Comparison of ENCODE assay signal across 13 cellular contexts in genomic region chr6:53044071-53044470, GRCh38. TPM values are rescaled to one million over a fixed set of nuclear protein-coding genes. Genes with fewer than 3 reads are reported as not detected.
A peak's percentile ranks its signal among the peaks of the same experiment; 100 is the strongest.
DNase-seq lines count a peak whose midpoint lies in the region; ATAC-seq, FAIRE-seq and TF ChIP-seq lines count a peak whose summit lies in the region.
"Had no signal": no experiment of that assay in that cellular context is flagged by ENCODE, and none has a peak within 500 bp of the region (broad histone marks: within the 10 kb centered on the region; RNA-seq: fewer than 3 reads in every experiment).

No MANE protein-coding gene starts in this region.

- H3K9me3 ChIP-seq in cardiac muscle cell (ENCODE audit: low read depth) (no peaks in the 10 kb centered on the region), K562 (replicated peaks; ENCODE audit: control insufficient read depth, insufficient read depth, low read depth, low read length) (no peaks in the 10 kb centered on the region)
- H3K9me3 ChIP-seq: breast epithelium had no signal

- TF ChIP-seq RAD21 in K562 (CRISPR knock-in tag; conservative IDR thresholded peaks at IDR 0.05 in 1 of 2, IDR thresholded peaks at IDR 0.05 in 1 of 2), result no peak

- no peak overlapping the region for H3K4me3 Mint-ChIP-seq in type B pancreatic cell
- H3K4me3 Mint-ChIP-seq: nephron had no signal

- peak; percentile 56 to 65 for DNase-seq in cardiac muscle cell (ENCODE audit: low read depth in 1 of 2, low spot score in 1 of 2)
- DNase-seq in Right ventricle myocardium inferior (ENCODE audit: missing footprints), result no peak
- no peak for DNase-seq in K562 (ENCODE audit: extremely low read depth in 1 of 4, low spot score in 3 of 4)
- no peak for DNase-seq in type B pancreatic cell (ENCODE audit: extremely low spot score, unreplicated experiment)
- DNase-seq in urothelium cell line (ENCODE audit: low spot score), result no peak
- DNase-seq in activated CD8-positive, alpha-beta memory T cell treated with anti-CD3 and anti-CD28 coated beads for 24 hours, result no peak
- DNase-seq in NCI-H345 treated with DMSO at 0.1 percent for 48 hours (lab: John Stamatoyannopoulos, UW; ENCODE audit: unreplicated experiment), result no peak
- DNase-seq: activated CD8-positive, alpha-beta memory T cell treated with anti-CD3 and anti-CD28 coated beads, Interleukin-2, amount 50 U/mL, for 48 hours; NCI-H526; stimulated activated CD4-positive, alpha-beta T cell treated with anti-CD3 and anti-CD28 coated beads, Interleukin-4, amount 100 ng/mL, for 1 hour had no signal

- peaks cover 12% of the 10 kb centered on the region for H3K36me3 ChIP-seq in cardiac muscle cell
- H3K36me3 ChIP-seq in K562 (ENCODE audit: control insufficient read depth, insufficient read depth, low read length), result peaks cover 13% of the 10 kb centered on the region; the same call in 1 of the 3 replicates

- H3K79me2 ChIP-seq in K562 (ENCODE audit: control insufficient read depth, insufficient read depth, low read length), result no peaks in the 10 kb centered on the region

- H3K9me1 ChIP-seq in K562 (ENCODE audit: control insufficient read depth, insufficient read depth, low read length), result no peaks in the 10 kb centered on the region

- H3K4me2 ChIP-seq in K562 (ENCODE audit: insufficient read depth, low read length), result no peak overlapping the region

- CTCF ChIA-PET in K562 (lab: Yijun Ruan, JAX; ENCODE audit: low intra/inter-chr PET ratio), result no interaction called here

- H3K27me3 Mint-ChIP-seq in type B pancreatic cell, result no peaks in the 10 kb centered on the region

- peak; percentile 48 for FAIRE-seq in K562 (lab: Jason Lieb, UNC)
- FAIRE-seq in islet of Langerhans (lab: Jason Lieb, UNC), result peak; percentile 58
- FAIRE-seq in urothelium cell line (lab: Jason Lieb, UNC), result no peak

- no peak overlapping the region for H3K9ac ChIP-seq in K562 (ENCODE audit: insufficient read depth in 1 of 2, low read depth in 2 of 2, low read length in 2 of 2)

- intact Hi-C loops in Right ventricle myocardium inferior (cut with DNase I) (loop anchor here (5.0 kb wide), 1 partner anchor 47 kb away; the partner anchor contains the start of gene GSTA4), K562 (cut with micrococcal nuclease) (no loop called here)

- H3K27ac Mint-ChIP-seq in type B pancreatic cell, result peak overlapping the region; percentile 62
- H3K27ac Mint-ChIP-seq: nephron had no signal

- no TSS peak for BruUV-seq in K562 (replicated peaks; lab: Mats Ljungman, UMichigan)

- H3K9me3 Mint-ChIP-seq in type B pancreatic cell, result no peaks in the 10 kb centered on the region
- H3K9me3 Mint-ChIP-seq: nephron had no signal

- peaks cover 33% of the 10 kb centered on the region for H3K36me3 Mint-ChIP-seq in type B pancreatic cell

- TF ChIP-seq POLR2A in K562 (conservative IDR thresholded peaks at IDR 0.05), result no peak

- H3K27ac ChIP-seq in cardiac muscle cell, result peak overlapping the region; percentile 66
- no peak overlapping the region for H3K27ac ChIP-seq in K562 (ENCODE audit: extremely low read depth, low read depth, low read length)
- H3K27ac ChIP-seq: breast epithelium had no signal

- H3K4me1 Mint-ChIP-seq in type B pancreatic cell (ENCODE audit: unreplicated experiment), result peaks cover 22% of the 10 kb centered on the region

- no peak overlapping the region for H3K4me3 ChIP-seq in cardiac muscle cell
- H3K4me3 ChIP-seq in K562, result no peak overlapping the region
- H3K4me3 ChIP-seq: breast epithelium had no signal

- H3K27me3 ChIP-seq in cardiac muscle cell, result no peaks in the 10 kb centered on the region
- no peaks in the 10 kb centered on the region for H3K27me3 ChIP-seq in K562 (ENCODE audit: control insufficient read depth in 2 of 2, insufficient read depth in 2 of 2, low read length in 2 of 2)
- H3K27me3 ChIP-seq: breast epithelium had no signal

- no peak for TF ChIP-seq EP300 in K562 (IDR thresholded peaks at IDR 0.05; ENCODE audit: low read length)

- 24% methylated on average over 4 of the region's 4 CpGs for WGBS in K562 (ENCODE audit: insufficient coverage, low coverage, missing lambda C conversion rate)

- TF ChIP-seq CTCF in cardiac muscle cell (IDR thresholded peaks at IDR 0.05; ENCODE audit: low read depth, low read length), result no peak
- no peak for TF ChIP-seq CTCF in K562 (IDR thresholded peaks at IDR 0.05 in 2 of 3, conservative IDR thresholded peaks at IDR 0.05 in 1 of 3; ENCODE audit: insufficient read depth in 2 of 3, low read depth in 1 of 3, low read length in 3 of 3)
- TF ChIP-seq CTCF in type B pancreatic cell (conservative IDR thresholded peaks at IDR 0.05), result no peak

- POLR2A ChIA-PET in K562 (lab: Yijun Ruan, JAX), result interaction anchor here (0.6 to 0.8 kb wide), 2 partner anchors 10 to 22 kb away, joined by 4 read pairs; no protein-coding TSS in a partner anchor

- no peaks in the 10 kb centered on the region for H4K20me1 ChIP-seq in K562 (replicated peaks; ENCODE audit: control insufficient read depth, insufficient read depth, low read length)

- H3K4me1 ChIP-seq in cardiac muscle cell (ENCODE audit: low read depth), result peaks cover 24% of the 10 kb centered on the region
- H3K4me1 ChIP-seq in K562 (replicated peaks in 1 of 2; ENCODE audit: control insufficient read depth in 2 of 2, insufficient read depth in 2 of 2, low read length in 2 of 2), result peaks cover 0 to 15% of the 10 kb centered on the region in 2 experiments; a peak in 3 of 5 replicates
- H3K4me1 ChIP-seq: breast epithelium had no signal

- ATAC-seq in Right ventricle myocardium inferior (no peak), K562 (peak; percentile 65; the same call in 2 of the 3 replicates)

- in situ Hi-C loops in K562 (cut with MboI), result no loop called here

- H2AFZ ChIP-seq in K562 (ENCODE audit: low read depth, low read length), result no peak overlapping the region

RNA-seq across cellular contexts. Expression of gene CILK1, which starts 17.6 kb away (rescaled TPM):
- total RNA-seq in cardiac muscle cell, result 15.1 and 15.6 TPM in 2 replicates
- polyA plus RNA-seq in cardiac muscle cell, result 12.2 and 14.4 TPM in 2 replicates
- total RNA-seq in Right ventricle myocardium inferior, result 6.4 TPM
- 1.5 and 2.2 TPM in 2 replicates for total RNA-seq in K562 (2011; cell fraction: chromatin; rRNA removed; ENCODE audit: low replicate concordance)
- total RNA-seq in K562 (2011; cell fraction: nucleolus; rRNA removed), result 0.79 and 1.0 TPM in 2 replicates
- total RNA-seq in K562 (2011; cell fraction: nucleoplasm; rRNA removed), result 1.2 and 2.1 TPM in 2 replicates
- 2.0 and 2.9 TPM in 2 replicates for total RNA-seq in K562 (2014; rRNA removed)
- 4.9 and 5.0 TPM in 2 replicates for total RNA-seq in K562 (2014; rRNA removed; fragmentation: Illumina TruSeq; extraction: Trizol)
- 4.3 TPM in 2 replicates for total RNA-seq in K562 (2015; rRNA removed; fragmentation: Illumina TruSeq; extraction: Trizol)
- 4.4 and 4.5 TPM in 2 replicates for total RNA-seq in K562 (2021)
- polyA plus RNA-seq in K562 (2011; rRNA removed), result 4.3 and 4.4 TPM in 2 replicates
- 1.7 and 2.8 TPM in 2 replicates for polyA plus RNA-seq in K562 (2011; cell fraction: cytosol; rRNA removed)
- 1.9 and 2.3 TPM in 2 replicates for polyA plus RNA-seq in K562 (2011; cell fraction: nucleus; rRNA removed)
- polyA plus RNA-seq in K562 (2012), result 2.0 and 2.8 TPM in 2 replicates
- polyA plus RNA-seq in K562 (2014; fragmentation: Illumina TruSeq; extraction: Trizol), result 4.5 and 5.0 TPM in 2 replicates
- 1 to 10 TPM; 1.4 to 1.6 TPM for polyA plus RNA-seq in K562 (2014; fragmentation: Nextera tagmentation; extraction: Ambion mirVana)
- 3.5 and 4.1 TPM in 2 replicates for polyA plus RNA-seq in K562 (2014; rRNA removed)
- 4.6 and 5.9 TPM in 2 replicates for polyA minus RNA-seq in K562 (2011; rRNA and poly(A)+ RNA removed)
- 2.4 and 3.5 TPM in 2 replicates for polyA minus RNA-seq in K562 (2011; cell fraction: cytosol; rRNA and poly(A)+ RNA removed)
- polyA minus RNA-seq in K562 (2011; cell fraction: nucleus; rRNA and poly(A)+ RNA removed), result 1.1 and 2.2 TPM in 2 replicates
- total RNA-seq in type B pancreatic cell (ENCODE audit: low replicate concordance), result 18.4 and 18.6 TPM in 2 replicates

RNA-seq across cellular contexts. Expression of gene FBXO9, which starts 21.1 kb away (rescaled TPM):
- 69.9 and 87.0 TPM in 2 replicates for total RNA-seq in cardiac muscle cell
- polyA plus RNA-seq in cardiac muscle cell, result 110 and 182 TPM in 2 replicates
- total RNA-seq in Right ventricle myocardium inferior, result 54.7 TPM
- 68.9 and 142 TPM in 2 replicates for total RNA-seq in K562 (2011; cell fraction: chromatin; rRNA removed; ENCODE audit: low replicate concordance)
- total RNA-seq in K562 (2011; cell fraction: nucleolus; rRNA removed), result 43.7 and 53.2 TPM in 2 replicates
- 78.5 and 91.2 TPM in 2 replicates for total RNA-seq in K562 (2011; cell fraction: nucleoplasm; rRNA removed)
- 27.6 and 44.5 TPM in 2 replicates for total RNA-seq in K562 (2014; rRNA removed)
- total RNA-seq in K562 (2014; rRNA removed; fragmentation: Illumina TruSeq; extraction: Trizol), result 52.5 and 61.7 TPM in 2 replicates
- 49.6 and 52.6 TPM in 2 replicates for total RNA-seq in K562 (2015; rRNA removed; fragmentation: Illumina TruSeq; extraction: Trizol)
- 79.9 and 85.3 TPM in 2 replicates for total RNA-seq in K562 (2021)
- polyA plus RNA-seq in K562 (2011; rRNA removed), result 80.2 and 80.9 TPM in 2 replicates
- polyA plus RNA-seq in K562 (2011; cell fraction: cytosol; rRNA removed), result 53.7 and 90.4 TPM in 2 replicates
- 177 and 213 TPM in 2 replicates for polyA plus RNA-seq in K562 (2011; cell fraction: nucleus; rRNA removed)
- polyA plus RNA-seq in K562 (2012), result 49.3 and 53.3 TPM in 2 replicates
- 53.6 and 61.7 TPM in 2 replicates for polyA plus RNA-seq in K562 (2014; fragmentation: Illumina TruSeq; extraction: Trizol)
- 10 to 100 TPM; 10.1 to 12.6 TPM for polyA plus RNA-seq in K562 (2014; fragmentation: Nextera tagmentation; extraction: Ambion mirVana)
- polyA plus RNA-seq in K562 (2014; rRNA removed), result 48.3 and 51.4 TPM in 2 replicates
- polyA minus RNA-seq in K562 (2011; rRNA and poly(A)+ RNA removed), result 50.4 and 59.4 TPM in 2 replicates
- polyA minus RNA-seq in K562 (2011; cell fraction: cytosol; rRNA and poly(A)+ RNA removed), result 24.3 and 26.5 TPM in 2 replicates
- 41.7 and 73.0 TPM in 2 replicates for polyA minus RNA-seq in K562 (2011; cell fraction: nucleus; rRNA and poly(A)+ RNA removed)
- 67.7 and 78.5 TPM in 2 replicates for total RNA-seq in type B pancreatic cell (ENCODE audit: low replicate concordance)

RNA-seq across cellular contexts. Expression of gene GSTA4, which starts 49.0 kb away (rescaled TPM):
- total RNA-seq in cardiac muscle cell, result 50.1 and 64.5 TPM in 2 replicates
- polyA plus RNA-seq in cardiac muscle cell, result 91.1 and 170 TPM in 2 replicates
- 10.6 TPM for total RNA-seq in Right ventricle myocardium inferior
- 0.67 and 2.1 TPM in 2 replicates for total RNA-seq in K562 (2011; cell fraction: chromatin; rRNA removed; ENCODE audit: low replicate concordance)
- total RNA-seq in K562 (2011; cell fraction: nucleolus; rRNA removed), result 0.17 and 1.1 TPM in 2 replicates
- total RNA-seq in K562 (2011; cell fraction: nucleoplasm; rRNA removed), result 2.0 and 3.2 TPM in 2 replicates
- 1.3 and 1.5 TPM in 2 replicates for total RNA-seq in K562 (2014; rRNA removed)
- total RNA-seq in K562 (2014; rRNA removed; fragmentation: Illumina TruSeq; extraction: Trizol), result 1.7 and 2.0 TPM in 2 replicates
- 0.98 and 1.7 TPM in 2 replicates for total RNA-seq in K562 (2015; rRNA removed; fragmentation: Illumina TruSeq; extraction: Trizol)
- 0.89 and 1.4 TPM in 2 replicates for total RNA-seq in K562 (2021)
- 3.1 and 3.4 TPM in 2 replicates for polyA plus RNA-seq in K562 (2011; rRNA removed)
- polyA plus RNA-seq in K562 (2011; cell fraction: cytosol; rRNA removed), result 0.75 and 2.1 TPM in 2 replicates
- polyA plus RNA-seq in K562 (2011; cell fraction: nucleus; rRNA removed), result 1.1 and 3.3 TPM in 2 replicates
- polyA plus RNA-seq in K562 (2012), result 1.6 and 1.8 TPM in 2 replicates
- polyA plus RNA-seq in K562 (2014; fragmentation: Illumina TruSeq; extraction: Trizol), result 2.4 and 2.8 TPM in 2 replicates
- polyA plus RNA-seq in K562 (2014; fragmentation: Nextera tagmentation; extraction: Ambion mirVana), result 1 to 10 TPM; 2.6 to 4.0 TPM
- polyA plus RNA-seq in K562 (2014; rRNA removed), result 2.0 and 2.6 TPM in 2 replicates
- 1.1 and 1.2 TPM in 2 replicates for polyA minus RNA-seq in K562 (2011; rRNA and poly(A)+ RNA removed)
- polyA minus RNA-seq in K562 (2011; cell fraction: cytosol; rRNA and poly(A)+ RNA removed), result 0.76 and 1.0 TPM in 2 replicates
- polyA minus RNA-seq in K562 (2011; cell fraction: nucleus; rRNA and poly(A)+ RNA removed), result 0.89 and 0.94 TPM in 2 replicates
- total RNA-seq in type B pancreatic cell (ENCODE audit: low replicate concordance), result 51.0 and 72.9 TPM in 2 replicates

Comparison
In these comparisons a context has a peak if more than half of its experiments do, and no peak if none do; other contexts are left out.
1. DNase-seq: peak in cardiac muscle cell (2 of 2); none in Right ventricle myocardium inferior (single experiment), K562 (0 of 4), type B pancreatic cell (single experiment), urothelium cell line (single experiment), activated CD8-positive, alpha-beta memory T cell treated with anti-CD3 and anti-CD28 coated beads for 24 hours (single experiment) and NCI-H345 treated with DMSO at 0.1 percent for 48 hours (single experiment).